Comparison of ENCODE assay signal across 9 cellular contexts in genomic region chr3:5190147-5190791, GRCh38. TPM values are rescaled to one million over a fixed set of nuclear protein-coding genes. Genes with fewer than 3 reads are reported as not detected.
DNase-seq lines count a peak whose midpoint lies in the region; ATAC-seq and TF ChIP-seq lines count a peak whose summit lies in the region.
"Had no signal": no experiment of that assay in that cellular context is flagged by ENCODE, and none has a peak within 500 bp of the region (broad histone marks: within the 10 kb centered on the region; RNA-seq: fewer than 3 reads in every experiment).

No MANE protein-coding gene starts in this region.

- DNase-seq in DND-41 (peak; percentile 41), NAMALWA (ENCODE audit: low spot score) (peak; percentile 51), coronary artery (ENCODE audit: low spot score) (no peak), osteocyte (ENCODE audit: extremely low spot score, unreplicated experiment) (no peak), A172 (ENCODE audit: low spot score) (no peak), NCI-H82 treated with DMSO at 0.1 percent for 48 hours (lab: John Stamatoyannopoulos, UW; ENCODE audit: unreplicated experiment) (no peak), COLO829 (ENCODE audit: low spot score) (no peak)
- DNase-seq: NCI-H226 had no signal

- H3K27me3 ChIP-seq in DND-41 (ENCODE audit: insufficient read depth, low read length, poor library complexity): no peaks in the 10 kb centered on the region

- peaks cover 59% of the 10 kb centered on the region for H3K36me3 ChIP-seq in DND-41 (ENCODE audit: insufficient read depth, low read length)

- H3K36me3 Mint-ChIP-seq in osteocyte (ENCODE audit: unreplicated experiment): peaks cover 11% of the 10 kb centered on the region

- H3K79me2 ChIP-seq in DND-41 (ENCODE audit: insufficient read depth, low read length): peaks cover 91% of the 10 kb centered on the region

- peak overlapping the region; percentile 66 for H3K4me3 Mint-ChIP-seq in osteocyte (ENCODE audit: unreplicated experiment)

- H3K27ac ChIP-seq in DND-41 (ENCODE audit: low read length) (peak overlapping the region; percentile 98), coronary artery (no peak overlapping the region)

- H3K4me1 Mint-ChIP-seq in osteocyte (ENCODE audit: unreplicated experiment): peaks cover 50% of the 10 kb centered on the region

- TF ChIP-seq CTCF in DND-41 (IDR thresholded peaks at IDR 0.05; ENCODE audit: borderline replicate concordance, extremely low read depth, low read length, poor library complexity, severe bottlenecking): no peak
- TF ChIP-seq CTCF in coronary artery (IDR thresholded peaks at IDR 0.05): no peak
- TF ChIP-seq CTCF in osteocyte (IDR thresholded peaks at IDR 0.05): no peak

- peak overlapping the region; percentile 94 for H3K4me2 ChIP-seq in DND-41 (ENCODE audit: insufficient read depth, low read length)

- H4K20me1 ChIP-seq in DND-41 (ENCODE audit: insufficient read depth, low read length): peaks cover 19% of the 10 kb centered on the region

- H2AFZ ChIP-seq in DND-41 (ENCODE audit: low read depth, low read length): peak overlapping the region; percentile 19; the same call in 1 of the 2 replicates

- ATAC-seq in DND-41 (ENCODE audit: insufficient read depth, low read depth): no peak
- no peak for ATAC-seq in GM21825 (IDR thresholded peaks at IDR 0.05; ENCODE audit: unreplicated experiment)

- H3K27me3 Mint-ChIP-seq in osteocyte (ENCODE audit: unreplicated experiment): no peaks in the 10 kb centered on the region

- H3K9me3 Mint-ChIP-seq in osteocyte (ENCODE audit: unreplicated experiment): no peaks in the 10 kb centered on the region

- peak overlapping the region; percentile 99 for H3K9ac ChIP-seq in DND-41 (ENCODE audit: low read depth, low read length)

- peak overlapping the region; percentile 44 for H3K27ac Mint-ChIP-seq in osteocyte (ENCODE audit: unreplicated experiment)

- peak overlapping the region; percentile 76 to 88 for H3K4me3 ChIP-seq in DND-41 (ENCODE audit: low read depth in 1 of 2, low read length in 2 of 2)
- H3K4me3 ChIP-seq in coronary artery: peak overlapping the region; percentile 5

- peaks cover 68% of the 10 kb centered on the region for H3K4me1 ChIP-seq in DND-41 (ENCODE audit: insufficient read depth, low read length)

- H3K9me3 ChIP-seq in DND-41 (ENCODE audit: insufficient read depth, low read length, severe bottlenecking): no peaks in the 10 kb centered on the region

RNA-seq across cellular contexts. Expression of gene EDEM1, which starts 2.8 kb away (rescaled TPM):
- 42.1 and 45.9 TPM in 2 replicates for total RNA-seq in osteocyte
- 23.4 and 25.9 TPM in 2 replicates for total RNA-seq in A172 (2014; rRNA removed; shearing (Covaris generic))

Comparison
In these comparisons a context has a peak if more than half of its experiments do, and no peak if none do; other contexts are left out.
1. DNase-seq: peak in DND-41 (single experiment) and NAMALWA (single experiment); none in coronary artery (single experiment), osteocyte (single experiment), A172 (single experiment), NCI-H82 treated with DMSO at 0.1 percent for 48 hours (single experiment) and COLO829 (single experiment).